ENCODE assay signal across 2 cellular contexts in genomic region chr7:144148224-144148827, GRCh38.
TF ChIP-seq lines count a peak whose summit lies in the region.

No MANE protein-coding gene starts in this region.

TF ChIP-seq in HCT116, 20 proteins besides CTCF, POLR2A, EP300 and RAD21:
- TF ChIP-seq CEBPB (IDR thresholded peaks at IDR 0.05; ENCODE audit: low read depth): no peak
- TF ChIP-seq JUND (IDR thresholded peaks at IDR 0.05): no peak
- no peak for TF ChIP-seq EZH2phosphoT487 (IDR thresholded peaks at IDR 0.05; ENCODE audit: borderline replicate concordance)
- TF ChIP-seq SP1 (IDR thresholded peaks at IDR 0.05; ENCODE audit: low read depth): no peak
- TF ChIP-seq ZNF274 (IDR thresholded peaks at IDR 0.05; ENCODE audit: low read depth, low read length): no peak
- TF ChIP-seq CBX3 (IDR thresholded peaks at IDR 0.05; ENCODE audit: low read depth): peak; percentile 90; the same call in 1 of the 2 replicates
- no peak for TF ChIP-seq ELF1 (IDR thresholded peaks at IDR 0.05; ENCODE audit: borderline replicate concordance, low read depth)
- no peak for TF ChIP-seq YY1 (IDR thresholded peaks at IDR 0.05; ENCODE audit: extremely low read depth, insufficient replicate concordance, low read depth, low read length)
- no peak for TF ChIP-seq MAX (IDR thresholded peaks at IDR 0.05)
- 0 out of 2 replicates have a peak, but pooled peaks have one; percentile 7 for TF ChIP-seq FOSL1 (IDR thresholded peaks at IDR 0.05; ENCODE audit: low read depth)
- no peak for TF ChIP-seq ATF3 (IDR thresholded peaks at IDR 0.05)
- TF ChIP-seq ZFX (IDR thresholded peaks at IDR 0.05): no peak

TF ChIP-seq in GM12878, 131 proteins besides CTCF, POLR2A, EP300 and RAD21:
- peak; percentile 76; the same call in 1 of the 2 replicates for TF ChIP-seq CBX5 (IDR thresholded peaks at IDR 0.05; ENCODE audit: low read depth)
- TF ChIP-seq MYC (IDR thresholded peaks at IDR 0.05; ENCODE audit: insufficient read depth, insufficient read length, insufficient replicate concordance, low read length, severe bottlenecking): no peak
- no peak for TF ChIP-seq POU2F2 (IDR thresholded peaks at IDR 0.05; ENCODE audit: borderline replicate concordance, low read depth, low read length)
- TF ChIP-seq HDAC6 (IDR thresholded peaks at IDR 0.05; ENCODE audit: unreplicated experiment): no peak
